In the genomic region with DNA sequence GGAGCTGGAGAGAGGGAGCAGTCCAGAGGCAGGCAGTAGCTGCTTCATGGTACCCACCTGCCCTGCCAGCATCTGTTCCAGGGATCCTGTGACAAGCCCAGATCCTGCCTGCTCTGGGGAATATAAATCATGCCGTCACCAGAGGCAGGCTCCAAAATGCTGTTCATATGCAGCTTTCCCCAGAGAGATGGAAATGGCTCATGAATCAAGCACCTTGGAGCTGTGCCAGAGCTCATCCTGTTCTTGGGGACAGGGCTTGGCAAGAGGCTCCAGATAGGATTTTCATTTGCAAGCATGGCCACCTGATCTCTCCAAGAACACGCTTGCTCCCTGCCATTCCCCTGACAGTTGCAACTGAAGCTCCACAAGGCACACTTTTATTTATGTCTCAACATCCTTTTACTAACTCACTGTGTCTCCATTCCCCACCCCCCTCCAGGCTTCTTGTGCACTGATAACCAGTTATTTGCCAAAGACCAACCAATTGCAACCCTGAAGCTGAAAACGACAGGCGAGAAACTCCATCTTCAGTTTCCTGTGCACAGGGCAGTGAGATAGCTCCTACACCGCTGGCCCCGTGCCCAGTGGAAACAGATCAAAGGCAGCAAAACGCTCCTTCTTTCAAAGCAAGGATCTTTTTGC, we compare ENCODE assay signal across 1 cellular context.
TF ChIP-seq lines count a peak whose summit lies in the region.

No MANE protein-coding gene starts in this region.

TF ChIP-seq in IMR-90, 13 proteins besides CTCF, POLR2A, EP300 and RAD21 (continued from another document):
- no peak for TF ChIP-seq CHD1 (IDR thresholded peaks at IDR 0.05; ENCODE audit: low read depth, low read length)
- TF ChIP-seq NFE2L2 (IDR thresholded peaks at IDR 0.05; ENCODE audit: low read depth, low read length) = no peak
